ENCODE assay signal across 18 cellular contexts in the genomic region with DNA sequence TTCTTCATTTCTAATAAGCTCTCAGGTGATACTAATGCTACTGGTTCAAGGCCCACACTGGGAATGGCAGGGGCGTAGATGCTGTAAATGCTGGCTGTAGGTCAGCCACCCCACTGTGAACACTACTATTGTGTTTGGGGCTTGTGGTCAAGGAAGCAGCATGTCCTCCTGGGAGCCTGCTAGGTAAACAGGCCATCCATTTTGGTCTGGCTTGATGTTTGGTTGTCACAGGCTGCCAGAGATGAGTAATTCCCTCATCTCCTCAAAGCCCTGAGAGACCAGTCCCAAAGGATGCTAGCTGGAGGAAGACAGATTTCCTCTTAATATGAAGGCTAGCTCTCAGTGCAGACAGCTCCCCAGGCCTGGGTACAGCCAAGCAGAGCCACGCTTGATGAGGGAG.
"Had no signal": no experiment of that assay in that cellular context is flagged by ENCODE, and none has a peak within 500 bp of the region (broad histone marks: within the 10 kb centered on the region; RNA-seq: fewer than 3 reads in every experiment).

No MANE protein-coding gene starts in this region.

- H3K4me1 ChIP-seq: gastrocnemius medialis, heart left ventricle, right atrium auricular region, thyroid gland had no signal

- H3K27ac ChIP-seq: brain microvascular endothelial cell, gastrocnemius medialis, heart left ventricle, right atrium auricular region, thyroid gland had no signal

- H3K4me3 ChIP-seq: gastrocnemius medialis, heart left ventricle, right atrium auricular region, thyroid gland had no signal

- H3K9me3 ChIP-seq: gastrocnemius medialis, heart left ventricle, right atrium auricular region, thyroid gland had no signal

- H3K36me3 ChIP-seq: brain microvascular endothelial cell, gastrocnemius medialis, heart left ventricle, right atrium auricular region, thyroid gland had no signal

- DNase-seq: activated CD4-positive, alpha-beta T cell treated with anti-CD3 and anti-CD28 coated beads, Interleukin-2, amount 10 ng/mL, durations not matched to agents 7 days and 5 days; activated CD8-positive, alpha-beta memory T cell treated with anti-CD3 and anti-CD28 coated beads for 24 hours; activated CD8-positive, alpha-beta memory T cell treated with anti-CD3 and anti-CD28 coated beads, Interleukin-2, amount 50 U/mL, for 48 hours; activated effector memory CD4-positive, alpha-beta T cell treated with Interleukin-2 at 50 U/mL for 16 hours; activated naive CD4-positive, alpha-beta T cell treated with anti-CD3 and anti-CD28 coated beads, Interleukin-2, amount 10 ng/mL, durations not matched to agents 7 days and 5 days; activated T-cell treated with anti-CD3 and anti-CD28 coated beads, Interleukin-2, amount 50 U/mL, for 48 hours; aorta; brain microvascular endothelial cell; cortex of kidney; gastrocnemius medialis; heart left ventricle; kidney glomerular epithelial cell; mesenchymal stem cell; natural killer cell; stimulated activated CD4-positive, alpha-beta T cell treated with anti-CD3 and anti-CD28 coated beads, Interleukin-2, amount 100 ng/mL, for 24 hours; stimulated activated naive CD4-positive, alpha-beta T cell treated with Interleukin-2 at 50 U/mL for 16 hours; thyroid gland had no signal

- H3K27me3 ChIP-seq: brain microvascular endothelial cell, gastrocnemius medialis, heart left ventricle, right atrium auricular region, thyroid gland had no signal
